In the genomic region with DNA sequence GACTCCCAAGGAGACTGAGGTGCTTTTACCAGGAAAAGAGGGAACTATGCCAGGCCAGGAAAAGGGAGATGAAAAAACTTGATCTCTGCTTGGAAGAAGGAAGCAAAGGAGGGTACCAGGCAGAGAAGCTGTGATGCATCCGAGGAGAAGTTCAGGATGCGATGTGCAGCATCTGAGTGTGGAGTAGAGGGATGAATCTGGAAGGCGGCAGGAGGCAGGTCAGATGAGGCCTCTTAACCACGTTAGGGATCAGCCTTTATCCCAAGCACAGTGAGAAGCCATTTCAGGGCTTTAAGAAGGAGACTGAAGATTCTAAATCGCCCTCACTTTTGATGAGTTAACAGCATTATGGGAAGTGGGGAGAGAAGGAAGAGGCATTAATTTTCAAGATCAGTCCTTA, we compare ENCODE assay signal across 23 cellular contexts. TPM values are rescaled to one million over a fixed set of nuclear protein-coding genes. Genes with fewer than 3 reads are reported as not detected.
A peak's percentile ranks its signal among the peaks of the same experiment; 100 is the strongest.
DNase-seq lines count a peak whose midpoint lies in the region; ATAC-seq and TF ChIP-seq lines count a peak whose summit lies in the region.
"Had no signal": no experiment of that assay in that cellular context is flagged by ENCODE, and none has a peak within 500 bp of the region (broad histone marks: within the 10 kb centered on the region; RNA-seq: fewer than 3 reads in every experiment).

No MANE protein-coding gene starts in this region.

- TF ChIP-seq POLR2A in esophagus muscularis mucosa (IDR thresholded peaks at IDR 0.05; ENCODE audit: low read depth): no peak

- peaks cover 1% of the 10 kb centered on the region for H3K27me3 Mint-ChIP-seq in GM23338 (ENCODE audit: insufficient read depth, low read depth, poor library complexity)
- peaks cover 4% of the 10 kb centered on the region for H3K27me3 Mint-ChIP-seq in glutamatergic neuron (ENCODE audit: unreplicated experiment)

- H3K4me1 ChIP-seq in GM23338 (ENCODE audit: insufficient read depth) (no peaks in the 10 kb centered on the region), esophagus muscularis mucosa (no peaks in the 10 kb centered on the region), right atrium auricular region (no peaks in the 10 kb centered on the region)
- H3K4me1 ChIP-seq: BE2C; BLaER1 treated with 17β-estradiol and CSF1 and Interleukin-3, amounts not matched to agents 10 nM and 100 nM; HAP-1 had no signal

- no peaks in the 10 kb centered on the region for H3K36me3 ChIP-seq in GM23338 (ENCODE audit: insufficient read depth)
- H3K36me3 ChIP-seq in esophagus muscularis mucosa: no peaks in the 10 kb centered on the region
- H3K36me3 ChIP-seq in neural cell (ENCODE audit: insufficient read depth, low read length): no peaks in the 10 kb centered on the region
- H3K36me3 ChIP-seq in right atrium auricular region: no peaks in the 10 kb centered on the region
- H3K36me3 ChIP-seq: BE2C; BLaER1 treated with 17β-estradiol and CSF1 and Interleukin-3, amounts not matched to agents 10 nM and 100 nM; HAP-1 had no signal

- no peak overlapping the region for H3K27ac ChIP-seq in GM23338 (ENCODE audit: low read depth)
- no peak overlapping the region for H3K27ac ChIP-seq in esophagus muscularis mucosa (replicated peaks in 1 of 4)
- peak overlapping the region; percentile 16 for H3K27ac ChIP-seq in neural cell (ENCODE audit: low read length)
- H3K27ac ChIP-seq in right atrium auricular region: no peak overlapping the region
- H3K27ac ChIP-seq: A549; BLaER1 treated with 17β-estradiol and CSF1 and Interleukin-3, amounts not matched to agents 10 nM and 100 nM; GM23248 had no signal

- H3F3A ChIP-seq in GM23338 (replicated peaks; ENCODE audit: low read depth) (no peaks in the 10 kb centered on the region), neural cell (ENCODE audit: insufficient read depth, low read length, poor library complexity, severe bottlenecking) (no peaks in the 10 kb centered on the region)

- WGBS in esophagus muscularis mucosa: 51% methylated on average over 5 of the region's 5 CpGs

- H3K4me3 ChIP-seq in GM23338 (no peak overlapping the region), esophagus muscularis mucosa (no peak overlapping the region), neural cell (ENCODE audit: low read length) (no peak overlapping the region), right atrium auricular region (no peak overlapping the region)
- H3K4me3 ChIP-seq: A549; BLaER1 treated with 17β-estradiol and CSF1 and Interleukin-3, amounts not matched to agents 10 nM and 100 nM; GM12878; GM23248; HAP-1 had no signal

- H3K4me3 Mint-ChIP-seq in GM23338 (no peak overlapping the region), glutamatergic neuron (ENCODE audit: unreplicated experiment) (no peak overlapping the region)
- H3K4me3 Mint-ChIP-seq: CD14-positive monocyte; CD4-positive, alpha-beta T cell; CD8-positive, alpha-beta memory T cell; HFFc6 had no signal

- no peak for TF ChIP-seq RAD21 in neural cell (conservative IDR thresholded peaks at IDR 0.05)

- TF ChIP-seq EP300 in esophagus muscularis mucosa (IDR thresholded peaks at IDR 0.05) (no peak), neural cell (conservative IDR thresholded peaks at IDR 0.05; ENCODE audit: poor library complexity, severe bottlenecking) (no peak)

- H3K79me2 ChIP-seq in GM23338 (replicated peaks; ENCODE audit: insufficient read depth) (no peaks in the 10 kb centered on the region), neural cell (replicated peaks; ENCODE audit: insufficient read depth, low read length) (no peaks in the 10 kb centered on the region)

- H3K4me2 ChIP-seq in GM23338 (no peak overlapping the region), neural cell (ENCODE audit: low read length) (no peak overlapping the region)
- H3K4me2 ChIP-seq: A549; BLaER1 treated with 17β-estradiol and CSF1 and Interleukin-3, amounts not matched to agents 10 nM and 100 nM had no signal

- H3K4me1 Mint-ChIP-seq in GM23338: no peaks in the 10 kb centered on the region
- peaks cover 10% of the 10 kb centered on the region for H3K4me1 Mint-ChIP-seq in glutamatergic neuron (ENCODE audit: low read depth, unreplicated experiment)
- H3K4me1 Mint-ChIP-seq: CD14-positive monocyte; CD8-positive, alpha-beta memory T cell had no signal

- peaks cover 2% of the 10 kb centered on the region; the same call in 2 of the 3 replicates for H3K9me3 Mint-ChIP-seq in GM23338
- no peaks in the 10 kb centered on the region for H3K9me3 Mint-ChIP-seq in glutamatergic neuron (ENCODE audit: unreplicated experiment)
- H3K9me3 Mint-ChIP-seq: HFFc6 had no signal

- H4K20me1 ChIP-seq in GM23338 (replicated peaks; ENCODE audit: insufficient read depth) (no peaks in the 10 kb centered on the region), neural cell (ENCODE audit: insufficient read depth) (no peaks in the 10 kb centered on the region)
- H4K20me1 ChIP-seq: BLaER1 treated with 17β-estradiol and CSF1 and Interleukin-3, amounts not matched to agents 10 nM and 100 nM had no signal

- TF ChIP-seq CTCF in GM23338 (conservative IDR thresholded peaks at IDR 0.05; ENCODE audit: low read depth in 2 of 2) (no peak), esophagus muscularis mucosa (IDR thresholded peaks at IDR 0.05) (no peak), neural cell (IDR thresholded peaks at IDR 0.05; ENCODE audit: poor library complexity, severe bottlenecking) (no peak), glutamatergic neuron (IDR thresholded peaks at IDR 0.05; ENCODE audit: partially characterized antibody, unreplicated experiment) (no peak), right atrium auricular region (IDR thresholded peaks at IDR 0.05) (no peak)

- ATAC-seq in GM23338: no peak
- ATAC-seq: A549, GM12878 had no signal

- no peaks in the 10 kb centered on the region for H3K36me3 Mint-ChIP-seq in GM23338 (ENCODE audit: low read depth)
- no peaks in the 10 kb centered on the region for H3K36me3 Mint-ChIP-seq in glutamatergic neuron (ENCODE audit: unreplicated experiment)
- H3K36me3 Mint-ChIP-seq: CD14-positive monocyte; CD8-positive, alpha-beta memory T cell had no signal

- no peaks in the 10 kb centered on the region for H3K9me3 ChIP-seq in esophagus muscularis mucosa
- no peaks in the 10 kb centered on the region for H3K9me3 ChIP-seq in neural cell (ENCODE audit: low read length)
- no peaks in the 10 kb centered on the region for H3K9me3 ChIP-seq in right atrium auricular region
- H3K9me3 ChIP-seq: A549, BE2C, HAP-1 had no signal

- no peaks in the 10 kb centered on the region for H3K27me3 ChIP-seq in GM23338 (ENCODE audit: insufficient read depth)
- H3K27me3 ChIP-seq in esophagus muscularis mucosa: no peaks in the 10 kb centered on the region
- H3K27me3 ChIP-seq in neural cell (ENCODE audit: insufficient read depth, low read depth, low read length): no peaks in the 10 kb centered on the region
- H3K27me3 ChIP-seq in right atrium auricular region: no peaks in the 10 kb centered on the region
- H3K27me3 ChIP-seq: BE2C; BLaER1 treated with 17β-estradiol and CSF1 and Interleukin-3, amounts not matched to agents 10 nM and 100 nM had no signal

- H3K9me2 ChIP-seq in GM23338 (ENCODE audit: insufficient read depth) (no peaks in the 10 kb centered on the region), neural cell (ENCODE audit: insufficient read depth, low read length) (no peaks in the 10 kb centered on the region)

- DNase-seq in GM23338 (ENCODE audit: low spot score) (no peak), NCI-H82 treated with DMSO at 0.1 percent for 48 hours (lab: John Stamatoyannopoulos, UW; ENCODE audit: unreplicated experiment) (peak; percentile 18), esophagus muscularis mucosa (ENCODE audit: extremely low spot score) (peak; percentile 74), glutamatergic neuron (no peak), NK-92 (lab: John Stamatoyannopoulos, UW; ENCODE audit: unreplicated experiment) (no peak), right atrium auricular region (ENCODE audit: low spot score) (no peak)
- DNase-seq: 8988T; AML-193; BE2C; CD4-positive, alpha-beta T cell; CD8-positive, alpha-beta memory T cell; DMS 273 treated with DMSO at 0.1 percent for 48 hours; DMS79; EL; GDM1; GM23248; HFFc6 had no signal

- intact Hi-C loops in esophagus muscularis mucosa (cut with DNase I): no loop called here

- H3K27ac Mint-ChIP-seq in GM23338 (no peak overlapping the region), glutamatergic neuron (ENCODE audit: unreplicated experiment) (no peak overlapping the region)
- H3K27ac Mint-ChIP-seq: CD4-positive, alpha-beta T cell; HFFc6 had no signal

- peak overlapping the region; percentile 52; the same call in 1 of the 2 replicates for H2AFZ ChIP-seq in GM23338
- no peak overlapping the region for H2AFZ ChIP-seq in neural cell (ENCODE audit: low read depth, low read length)
- H2AFZ ChIP-seq: GM23248 had no signal

- no peak overlapping the region for H3K9ac ChIP-seq in neural cell (ENCODE audit: low read length)
- H3K9ac ChIP-seq: BLaER1 treated with 17β-estradiol and CSF1 and Interleukin-3, amounts not matched to agents 10 nM and 100 nM; GM23248 had no signal

TF ChIP-seq in GM23338, 12 proteins besides CTCF, POLR2A, EP300 and RAD21:
- TF ChIP-seq EZH2 (IDR thresholded peaks at IDR 0.05; ENCODE audit: low read depth, unreplicated experiment): no peak
- no peak for TF ChIP-seq EZH2phosphoT487 (IDR thresholded peaks at IDR 0.05; ENCODE audit: unreplicated experiment)

TF ChIP-seq in neural cell, 6 proteins besides CTCF, POLR2A, EP300 and RAD21 (continues in another document):
- TF ChIP-seq POLR2AphosphoS5 (IDR thresholded peaks at IDR 0.05) (no peak), TAF1 (IDR thresholded peaks at IDR 0.05; ENCODE audit: low read depth) (no peak)

RNA-seq across cellular contexts. Expression of gene EYA2, which starts 44.9 kb away (rescaled TPM):
- total RNA-seq in GM23338 (2014; rRNA removed; shearing (Covaris generic)): 0.16 and 0.56 TPM in 2 replicates
- polyA plus RNA-seq in GM23338 (2016; fragmentation: Nextera tagmentation; extraction: Ambion mirVana) (0.50 and 0.94 TPM in 2 replicates), neural cell (0.88 TPM in 1 of 2 replicates, not detected in the other)
- total RNA-seq in esophagus muscularis mucosa (1 to 10 TPM; 1.2 to 5.9 (median 4.2) TPM), glutamatergic neuron (ENCODE audit: unreplicated experiment) (94.1 TPM), right atrium auricular region (1 to 10 TPM in 1 of 2 donors, under 1 TPM in 1; 0.30 to 2.6 TPM)
- polyA minus RNA-seq in neural cell: 0.24 and 0.69 TPM in 2 replicates
- total RNA-seq: CD4-positive, alpha-beta T cell; CD8-positive, alpha-beta memory T cell; GM12878; GM23248 had no signal
- polyA plus RNA-seq: CD8-positive, alpha-beta memory T cell had no signal

Comparison
In these comparisons a context has a peak if more than half of its experiments do, and no peak if none do; other contexts are left out.
1. DNase-seq: peak in NCI-H82 treated with DMSO at 0.1 percent for 48 hours (single experiment) and esophagus muscularis mucosa (single experiment); none in GM23338 (single experiment), glutamatergic neuron (single experiment), NK-92 (single experiment) and right atrium auricular region (single experiment).
2. RNA of gene EYA2, which starts 44.9 kb away (total RNA-seq): 94.1 TPM in glutamatergic neuron (single experiment); 1.2 to 5.9 TPM in esophagus muscularis mucosa, 0.30 to 2.6 TPM in right atrium auricular region and 0.16 to 0.56 TPM in GM23338; every median in the first group is over 10 times any median in the second.